ENCODE assay signal across 2 cellular contexts in genomic region chr5:150059623-150060022, GRCh38.
TF ChIP-seq lines count a peak whose summit lies in the region.

No MANE protein-coding gene starts in this region.

TF ChIP-seq in GM23338, 12 proteins besides CTCF, POLR2A, EP300 and RAD21:
- TF ChIP-seq EZH2 (IDR thresholded peaks at IDR 0.05; ENCODE audit: low read depth, unreplicated experiment): no peak
- TF ChIP-seq REST (IDR thresholded peaks at IDR 0.05; ENCODE audit: unreplicated experiment): no peak
- no peak for TF ChIP-seq POLR2AphosphoS5 (IDR thresholded peaks at IDR 0.05; ENCODE audit: low read depth)
- no peak for TF ChIP-seq ZNF462 (CRISPR knock-in tag; IDR thresholded peaks at IDR 0.05)
- TF ChIP-seq ZNF114 (CRISPR knock-in tag; IDR thresholded peaks at IDR 0.05): no peak
- no peak for TF ChIP-seq EZH2phosphoT487 (IDR thresholded peaks at IDR 0.05; ENCODE audit: unreplicated experiment)
- TF ChIP-seq NANOG (IDR thresholded peaks at IDR 0.05; ENCODE audit: borderline replicate concordance): no peak
- TF ChIP-seq CREB1 (CRISPR knock-in tag; IDR thresholded peaks at IDR 0.05; ENCODE audit: low read depth): no peak
- TF ChIP-seq JUNB (IDR thresholded peaks at IDR 0.05; ENCODE audit: unreplicated experiment): no peak
- TF ChIP-seq ETS1 (IDR thresholded peaks at IDR 0.05): no peak
- TF ChIP-seq STAT1 (IDR thresholded peaks at IDR 0.05; ENCODE audit: unreplicated experiment): no peak
- no peak for TF ChIP-seq ZNF331 (CRISPR knock-in tag; IDR thresholded peaks at IDR 0.05; ENCODE audit: low read depth)

TF ChIP-seq in K562, 482 proteins besides CTCF, POLR2A, EP300 and RAD21:
- TF ChIP-seq PHF20 (IDR thresholded peaks at IDR 0.05; ENCODE audit: partially characterized antibody) (no peak), ZNF24 (IDR thresholded peaks at IDR 0.05) (no peak), RFX1 (IDR thresholded peaks at IDR 0.05) (peak; percentile 73), PATZ1 (CRISPR knock-in tag; IDR thresholded peaks at IDR 0.05; ENCODE audit: borderline replicate concordance) (no peak), ETV5 (CRISPR knock-in tag; IDR thresholded peaks at IDR 0.05; ENCODE audit: low read depth) (no peak), GABPB1 (CRISPR knock-in tag; IDR thresholded peaks at IDR 0.05) (no peak), ZBTB1 (CRISPR knock-in tag; IDR thresholded peaks at IDR 0.05; ENCODE audit: borderline replicate concordance, low read depth) (no peak)
